13 cellular contexts compared by ENCODE assay signal in the genomic region with DNA sequence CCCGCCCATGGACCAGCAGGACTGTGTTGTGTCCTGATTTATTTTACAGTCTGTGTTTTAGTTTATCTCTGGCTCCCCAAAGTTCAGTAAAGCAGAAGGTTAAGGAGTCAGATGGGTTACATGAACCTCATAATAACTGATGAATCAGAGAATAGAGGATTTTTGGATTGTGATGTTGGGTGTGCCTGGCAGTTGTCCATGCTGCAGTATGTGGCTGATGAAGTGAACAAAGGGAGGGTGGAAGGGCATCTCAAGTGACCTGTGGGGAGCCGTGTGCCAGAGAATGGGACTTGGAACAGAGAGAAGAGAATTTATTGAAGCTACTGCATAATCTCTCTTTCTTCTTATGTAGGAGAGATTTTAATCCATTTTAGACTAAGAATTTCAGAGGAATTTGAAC.
DNase-seq lines count a peak whose midpoint lies in the region; ATAC-seq, FAIRE-seq and TF ChIP-seq lines count a peak whose summit lies in the region.
"Had no signal": no experiment of that assay in that cellular context is flagged by ENCODE, and none has a peak within 500 bp of the region (broad histone marks: within the 10 kb centered on the region; RNA-seq: fewer than 3 reads in every experiment).

No MANE protein-coding gene starts in this region.

- no peak for DNase-seq in CD8-positive, alpha-beta T cell
- DNase-seq in MG63 (peak; percentile 81), epithelial cell of prostate (ENCODE audit: low read depth, low spot score) (no peak), osteoblast (ENCODE audit: insufficient read length, low spot score, missing footprints) (no peak), putamen (ENCODE audit: low spot score) (no peak), BE2C (no peak), adrenal gland (no peak), RCC 7860 (ENCODE audit: low spot score) (no peak)
- DNase-seq: activated CD4-positive, alpha-beta memory T cell treated with anti-CD3 and anti-CD28 coated beads for 36 hours; Calu3; NCI-H82; upper lobe of right lung had no signal

- no peaks in the 10 kb centered on the region for H3K27me3 ChIP-seq in CD8-positive, alpha-beta T cell (ENCODE audit: insufficient read depth, low read length)
- H3K27me3 ChIP-seq in MG63 = no peaks in the 10 kb centered on the region
- no peaks in the 10 kb centered on the region for H3K27me3 ChIP-seq in osteoblast (ENCODE audit: insufficient read depth, low read length)
- no peaks in the 10 kb centered on the region for H3K27me3 ChIP-seq in BE2C
- H3K27me3 ChIP-seq in adrenal gland = no peaks in the 10 kb centered on the region
- H3K27me3 ChIP-seq: upper lobe of right lung had no signal

- H3K36me3 ChIP-seq in CD8-positive, alpha-beta T cell (ENCODE audit: insufficient read depth, low read length) = peaks cover 52% of the 10 kb centered on the region
- H3K36me3 ChIP-seq in MG63 (peaks cover 57% of the 10 kb centered on the region), osteoblast (ENCODE audit: insufficient read depth, low read length) (peaks cover 79% of the 10 kb centered on the region), BE2C (no peaks in the 10 kb centered on the region), adrenal gland (replicated peaks in 1 of 2) (peaks cover 0 to 26% of the 10 kb centered on the region in 2 donors)

- H3K79me2 ChIP-seq in osteoblast (ENCODE audit: insufficient read depth, low read length) = peaks cover 71% of the 10 kb centered on the region

- ATAC-seq in CD8-positive, alpha-beta T cell = no peak

- H3K27me3 Mint-ChIP-seq in CD8-positive, alpha-beta T cell (ENCODE audit: low read depth) = no peaks in the 10 kb centered on the region
- H3K27me3 Mint-ChIP-seq: activated CD4-positive, alpha-beta memory T cell treated with anti-CD3 and anti-CD28 coated beads for 36 hours had no signal

- no peak for FAIRE-seq in RCC 7860 (lab: Jason Lieb, UNC)
- FAIRE-seq: GM12892 had no signal

- intact Hi-C loops in CD8-positive, alpha-beta T cell (cut with DNase I, micrococcal nuclease) = no loop called here
- intact Hi-C loops in adrenal gland (cut with DNase I) = loop anchor here in 1 of 2 donors (10.0 kb wide), 1 partner anchor 428 kb away; no protein-coding TSS in a partner anchor

- H2AFZ ChIP-seq in osteoblast (ENCODE audit: low read length) = no peak overlapping the region

- H3K4me1 ChIP-seq in CD8-positive, alpha-beta T cell (ENCODE audit: insufficient read depth, low read length) = peaks cover 12% of the 10 kb centered on the region
- H3K4me1 ChIP-seq in osteoblast (ENCODE audit: insufficient read depth, low read length) (peaks cover 43% of the 10 kb centered on the region), BE2C (no peaks in the 10 kb centered on the region), adrenal gland (replicated peaks in 1 of 2) (peaks cover 0 to 8% of the 10 kb centered on the region in 2 donors)

- H3K36me3 Mint-ChIP-seq in CD8-positive, alpha-beta T cell = peaks cover 93% of the 10 kb centered on the region

- CTCF ChIA-PET in CD8-positive, alpha-beta T cell (lab: Charles Lee) = no interaction called here

- no peak for TF ChIP-seq POLR2A in adrenal gland (IDR thresholded peaks at IDR 0.05)

- TF ChIP-seq CTCF in CD8-positive, alpha-beta T cell (IDR thresholded peaks at IDR 0.05) = no peak
- TF ChIP-seq CTCF in osteoblast (IDR thresholded peaks at IDR 0.05; ENCODE audit: extremely low read depth, low read depth, low read length) (no peak), BE2C (IDR thresholded peaks at IDR 0.05; ENCODE audit: low read depth, low read length) (no peak), adrenal gland (IDR thresholded peaks at IDR 0.05) (no peak)

- no peak overlapping the region for H3K27ac ChIP-seq in CD8-positive, alpha-beta T cell (ENCODE audit: low read depth, low read length)
- H3K27ac ChIP-seq in epithelial cell of prostate = peak overlapping the region; percentile 58
- peak overlapping the region; percentile 86 for H3K27ac ChIP-seq in osteoblast (ENCODE audit: low read depth, low read length)
- H3K27ac ChIP-seq in adrenal gland = peak overlapping the region in 1 of 5 donors; percentile 1
- H3K27ac ChIP-seq: upper lobe of right lung had no signal

- H3K9me3 ChIP-seq in CD8-positive, alpha-beta T cell (ENCODE audit: low read length) = no peaks in the 10 kb centered on the region
- H3K9me3 ChIP-seq in MG63 (no peaks in the 10 kb centered on the region), osteoblast (ENCODE audit: low read depth, low read length) (no peaks in the 10 kb centered on the region), BE2C (no peaks in the 10 kb centered on the region), adrenal gland (replicated peaks in 1 of 3) (no peaks in the 10 kb centered on the region)
- H3K9me3 ChIP-seq: upper lobe of right lung had no signal

- H3K27ac Mint-ChIP-seq in CD8-positive, alpha-beta T cell = peak overlapping the region; percentile 20
- H3K27ac Mint-ChIP-seq: activated CD4-positive, alpha-beta memory T cell treated with anti-CD3 and anti-CD28 coated beads for 36 hours had no signal

- peaks cover 20% of the 10 kb centered on the region for H4K20me1 ChIP-seq in osteoblast (ENCODE audit: insufficient read depth, low read length)

- no peak overlapping the region for H3K4me3 Mint-ChIP-seq in CD8-positive, alpha-beta T cell
- H3K4me3 Mint-ChIP-seq: activated CD4-positive, alpha-beta memory T cell treated with anti-CD3 and anti-CD28 coated beads for 36 hours had no signal

- POLR2A ChIA-PET in CD8-positive, alpha-beta T cell (lab: Charles Lee) = no interaction called here

- H3K9me3 Mint-ChIP-seq in CD8-positive, alpha-beta T cell = no peaks in the 10 kb centered on the region
- H3K9me3 Mint-ChIP-seq: activated CD4-positive, alpha-beta memory T cell treated with anti-CD3 and anti-CD28 coated beads for 36 hours had no signal

- peaks cover 34% of the 10 kb centered on the region for H3K4me1 Mint-ChIP-seq in CD8-positive, alpha-beta T cell (ENCODE audit: low read depth)

- H3K4me3 ChIP-seq in CD8-positive, alpha-beta T cell (ENCODE audit: low read depth, low read length) = no peak overlapping the region
- H3K4me3 ChIP-seq in MG63 = no peak overlapping the region
- H3K4me3 ChIP-seq in osteoblast (ENCODE audit: insufficient read depth, low read length) = no peak overlapping the region
- H3K4me3 ChIP-seq in BE2C (ENCODE audit: low read depth, low read length) = no peak overlapping the region
- no peak overlapping the region for H3K4me3 ChIP-seq in adrenal gland
- H3K4me3 ChIP-seq: upper lobe of right lung had no signal

- H3K4me2 ChIP-seq in osteoblast (ENCODE audit: insufficient read depth, low read length) = peak overlapping the region; percentile 63

- 59 to 81% (median 74%) methylated on average over 2 of the region's 2 CpGs for WGBS in adrenal gland, 4 donors
